16 cellular contexts compared by ENCODE assay signal in the genomic region with DNA sequence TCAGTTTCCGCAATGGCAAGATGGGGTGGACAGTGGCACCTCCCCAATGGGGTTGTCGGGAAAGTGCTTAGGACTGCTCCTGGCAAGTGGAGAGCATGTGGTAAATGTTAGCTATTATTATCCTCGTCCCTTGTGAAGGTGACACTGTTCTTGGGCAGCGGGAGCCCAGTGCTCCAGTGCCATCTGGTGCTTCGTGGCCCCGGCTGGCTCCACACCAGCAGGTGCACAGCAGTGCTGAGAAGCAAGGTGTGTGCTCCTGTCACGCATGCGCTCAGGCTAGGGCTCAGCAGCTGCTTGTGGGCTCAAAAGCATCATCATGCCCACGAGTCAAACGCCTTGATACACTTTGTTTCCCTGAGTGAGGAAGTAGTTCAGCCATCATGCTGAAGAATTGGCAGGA. TPM values are rescaled to one million over a fixed set of nuclear protein-coding genes. Genes with fewer than 3 reads are reported as not detected.
DNase-seq lines count a peak whose midpoint lies in the region; ATAC-seq, FAIRE-seq and TF ChIP-seq lines count a peak whose summit lies in the region.
"Had no signal": no experiment of that assay in that cellular context is flagged by ENCODE, and none has a peak within 500 bp of the region (broad histone marks: within the 10 kb centered on the region; RNA-seq: fewer than 3 reads in every experiment).

No MANE protein-coding gene starts in this region.

- H3K9me3 ChIP-seq in K562 (replicated peaks; ENCODE audit: control insufficient read depth, insufficient read depth, low read depth, low read length) = no peaks in the 10 kb centered on the region
- H3K9me3 ChIP-seq: psoas muscle had no signal

- H3K4me1 ChIP-seq in K562 (replicated peaks in 1 of 2; ENCODE audit: control insufficient read depth in 2 of 2, insufficient read depth in 2 of 2, low read length in 2 of 2) = no peaks in the 10 kb centered on the region

- H3K9me1 ChIP-seq in K562 (ENCODE audit: control insufficient read depth, insufficient read depth, low read length) = no peaks in the 10 kb centered on the region

- FAIRE-seq in K562 (lab: Jason Lieb, UNC) = no peak
- FAIRE-seq: colon, frontal cortex had no signal

- no peaks in the 10 kb centered on the region for H3K79me2 ChIP-seq in K562 (ENCODE audit: control insufficient read depth, insufficient read depth, low read length)

- H3K4me1 Mint-ChIP-seq in T-cell = no peaks in the 10 kb centered on the region
- H3K4me1 Mint-ChIP-seq: natural killer cell had no signal

- no peak overlapping the region for H2AFZ ChIP-seq in K562 (ENCODE audit: low read depth, low read length)

- no peak overlapping the region for H3K4me2 ChIP-seq in K562 (ENCODE audit: insufficient read depth, low read length)

- no peak overlapping the region for H3K4me3 Mint-ChIP-seq in T-cell
- H3K4me3 Mint-ChIP-seq: HFFc6, natural killer cell had no signal

- DNase-seq in Right ventricle myocardium superior (peak; percentile 61), cardiac septum (ENCODE audit: low spot score) (no peak), NCI-H2196 (lab: John Stamatoyannopoulos, UW; ENCODE audit: unreplicated experiment) (peak; percentile 72), K562 (ENCODE audit: extremely low read depth in 1 of 4, low spot score in 3 of 4) (no peak), T-cell (no peak)
- DNase-seq: activated CD8-positive, alpha-beta memory T cell treated with anti-CD3 and anti-CD28 coated beads for 24 hours; HFFc6; natural killer cell had no signal

- CTCF ChIA-PET in K562 (lab: Yijun Ruan, JAX; ENCODE audit: low intra/inter-chr PET ratio) = no interaction called here
- CTCF ChIA-PET in T-cell (lab: Charles Lee) = interaction anchor here in 1 of 2 donors (0.5 kb wide), 1 partner anchor 1598 kb away, joined by 10 read pairs; no protein-coding TSS in a partner anchor

- H4K20me1 ChIP-seq in K562 (replicated peaks; ENCODE audit: control insufficient read depth, insufficient read depth, low read length) = peaks cover 5% of the 10 kb centered on the region; the same call in 1 of the 2 replicates

- H3K36me3 Mint-ChIP-seq in T-cell = no peaks in the 10 kb centered on the region
- H3K36me3 Mint-ChIP-seq: natural killer cell had no signal

- no peak overlapping the region for H3K27ac Mint-ChIP-seq in T-cell
- H3K27ac Mint-ChIP-seq: activated T-helper 2 cell treated with anti-CD3 and anti-CD28 coated beads, Interferon-gamma antibody, Interleukin-2, Interleukin-4, amounts not matched to agents 10 μg/mL and 5 μg/mL and 100 μg/mL, durations not matched to agents 14 hours and 24 hours and 36 hours; HFFc6; natural killer cell had no signal

- POLR2A ChIA-PET in K562 (lab: Yijun Ruan, JAX) = interaction anchor here (0.9 to 1.3 kb wide), 2 partner anchors 9 to 275 kb away, joined by 4 to 5 read pairs; no protein-coding TSS in a partner anchor
- POLR2A ChIA-PET in T-cell (lab: Charles Lee) = no interaction called here

- peaks cover 47 to 76% of the 10 kb centered on the region in 2 experiments for H3K27me3 ChIP-seq in K562 (ENCODE audit: control insufficient read depth in 2 of 2, insufficient read depth in 2 of 2, low read length in 2 of 2)

- WGBS in K562 (ENCODE audit: insufficient coverage, low coverage, missing lambda C conversion rate) = 0% methylated on average over 10 of the region's 10 CpGs

- no peak overlapping the region for H3K9ac ChIP-seq in K562 (ENCODE audit: insufficient read depth in 1 of 2, low read depth in 2 of 2, low read length in 2 of 2)

- no peak for TF ChIP-seq EP300 in K562 (IDR thresholded peaks at IDR 0.05; ENCODE audit: low read length)

- H3K9me3 Mint-ChIP-seq in T-cell = no peaks in the 10 kb centered on the region
- H3K9me3 Mint-ChIP-seq: activated T-helper 2 cell treated with anti-CD3 and anti-CD28 coated beads, Interferon-gamma antibody, Interleukin-2, Interleukin-4, amounts not matched to agents 10 μg/mL and 5 μg/mL and 100 μg/mL, durations not matched to agents 14 hours and 24 hours and 36 hours; HFFc6; natural killer cell had no signal

- TF ChIP-seq CTCF in K562 (IDR thresholded peaks at IDR 0.05 in 2 of 3, conservative IDR thresholded peaks at IDR 0.05 in 1 of 3; ENCODE audit: insufficient read depth in 2 of 3, low read depth in 1 of 3, low read length in 3 of 3) = no peak

- TF ChIP-seq POLR2A in K562 (conservative IDR thresholded peaks at IDR 0.05) = no peak

- in situ Hi-C loops in K562 (cut with MboI) = no loop called here

- BruUV-seq in K562 (replicated peaks; lab: Mats Ljungman, UMichigan) = no TSS peak

- H3K4me3 ChIP-seq in K562 = no peak overlapping the region
- H3K4me3 ChIP-seq: psoas muscle had no signal

- no peak for TF ChIP-seq RAD21 in K562 (CRISPR knock-in tag; conservative IDR thresholded peaks at IDR 0.05 in 1 of 2, IDR thresholded peaks at IDR 0.05 in 1 of 2)

- H3K27me3 Mint-ChIP-seq in T-cell = peaks cover 4 to 11% of the 10 kb centered on the region in 2 donors

- H3K36me3 ChIP-seq in K562 (ENCODE audit: control insufficient read depth, insufficient read depth, low read length) = no peaks in the 10 kb centered on the region

- H3K27ac ChIP-seq in K562 (ENCODE audit: extremely low read depth, low read depth, low read length) (no peak overlapping the region), temporal lobe (ENCODE audit: low read depth, low read length) (peak overlapping the region; percentile 54)
- H3K27ac ChIP-seq: psoas muscle, VCaP had no signal

- intact Hi-C loops in Right ventricle myocardium superior (cut with DNase I) (no loop called here), cardiac septum (cut with DNase I) (loop anchor here (5.0 kb wide), 1 partner anchor 133 kb away; no protein-coding TSS in a partner anchor), K562 (cut with micrococcal nuclease) (no loop called here)

- peak; percentile 73 for ATAC-seq in Right ventricle myocardium superior (ENCODE audit: poor library complexity)
- no peak for ATAC-seq in K562
- no peak for ATAC-seq in T-cell (replicated peaks in 1 of 4)
- ATAC-seq in GM19035 (IDR thresholded peaks at IDR 0.05; ENCODE audit: unreplicated experiment) = no peak
- ATAC-seq in GM18858 (IDR thresholded peaks at IDR 0.05; ENCODE audit: unreplicated experiment) = no peak
- ATAC-seq: natural killer cell had no signal

RNA-seq across cellular contexts. Expression of gene KCNC4, which starts 24.9 kb away (rescaled TPM):
- total RNA-seq in Right ventricle myocardium superior (4.2 TPM), cardiac septum (16.6 TPM), K562 (2014; rRNA removed) (0.73 and 2.3 TPM in 2 replicates), K562 (2014; rRNA removed; fragmentation: Illumina TruSeq; extraction: Trizol) (0.13 and 0.33 TPM in 2 replicates), K562 (2015; rRNA removed; fragmentation: Illumina TruSeq; extraction: Trizol) (0.53 and 0.62 TPM in 2 replicates), K562 (2021) (1.8 and 2.0 TPM in 2 replicates), temporal lobe (4.2 TPM), T-cell (10 to 100 TPM; 11.0 to 19.4 (median 15.0) TPM)
- 3.3 and 7.6 TPM in 2 replicates for total RNA-seq in K562 (2011; cell fraction: chromatin; rRNA removed; ENCODE audit: low replicate concordance)
- 3.0 and 4.3 TPM in 2 replicates for total RNA-seq in K562 (2011; cell fraction: nucleolus; rRNA removed)
- total RNA-seq in K562 (2011; cell fraction: nucleoplasm; rRNA removed) = 3.4 and 4.9 TPM in 2 replicates
- polyA plus RNA-seq in K562 (2011; rRNA removed) (0.81 and 1.2 TPM in 2 replicates), K562 (2014; fragmentation: Illumina TruSeq; extraction: Trizol) (0.64 and 0.79 TPM in 2 replicates), K562 (2014; fragmentation: Nextera tagmentation; extraction: Ambion mirVana) (under 1 TPM; 0.07 to 0.13 TPM), K562 (2014; rRNA removed) (0.90 and 1.2 TPM in 2 replicates)
- 1.1 and 1.6 TPM in 2 replicates for polyA plus RNA-seq in K562 (2011; cell fraction: cytosol; rRNA removed)
- 3.5 and 6.6 TPM in 2 replicates for polyA plus RNA-seq in K562 (2011; cell fraction: nucleus; rRNA removed)
- polyA plus RNA-seq in K562 (2012) = 1.5 and 1.7 TPM in 2 replicates
- 0.81 and 1.1 TPM in 2 replicates for polyA minus RNA-seq in K562 (2011; rRNA and poly(A)+ RNA removed)
- 0.95 and 1.6 TPM in 2 replicates for polyA minus RNA-seq in K562 (2011; cell fraction: cytosol; rRNA and poly(A)+ RNA removed)
- polyA minus RNA-seq in K562 (2011; cell fraction: nucleus; rRNA and poly(A)+ RNA removed) = 2.4 and 2.6 TPM in 2 replicates

RNA-seq across cellular contexts. Expression of gene SLC6A17, which starts 34.9 kb away (rescaled TPM):
- not detected for total RNA-seq in Right ventricle myocardium superior
- total RNA-seq in cardiac septum = 0.40 TPM
- total RNA-seq in K562 (2011; cell fraction: chromatin; rRNA removed; ENCODE audit: low replicate concordance) = not detected in 2 replicates
- not detected in 2 replicates for total RNA-seq in K562 (2011; cell fraction: nucleolus; rRNA removed)
- total RNA-seq in K562 (2011; cell fraction: nucleoplasm; rRNA removed) = not detected in 2 replicates
- not detected in 2 replicates for total RNA-seq in K562 (2014; rRNA removed)
- not detected in 2 replicates for total RNA-seq in K562 (2014; rRNA removed; fragmentation: Illumina TruSeq; extraction: Trizol)
- not detected in 2 replicates for total RNA-seq in K562 (2015; rRNA removed; fragmentation: Illumina TruSeq; extraction: Trizol)
- total RNA-seq in K562 (2021) = not detected in 2 replicates
- not detected in 2 replicates for polyA plus RNA-seq in K562 (2011; rRNA removed)
- polyA plus RNA-seq in K562 (2011; cell fraction: cytosol; rRNA removed) = not detected in 2 replicates
- polyA plus RNA-seq in K562 (2011; cell fraction: nucleus; rRNA removed) = not detected in 2 replicates
- not detected in 2 replicates for polyA plus RNA-seq in K562 (2012)
- not detected in 2 replicates for polyA plus RNA-seq in K562 (2014; fragmentation: Illumina TruSeq; extraction: Trizol)
- polyA plus RNA-seq in K562 (2014; fragmentation: Nextera tagmentation; extraction: Ambion mirVana) = not detected
- not detected in 2 replicates for polyA plus RNA-seq in K562 (2014; rRNA removed)
- polyA minus RNA-seq in K562 (2011; rRNA and poly(A)+ RNA removed) = not detected in 2 replicates
- polyA minus RNA-seq in K562 (2011; cell fraction: cytosol; rRNA and poly(A)+ RNA removed) = not detected in 2 replicates
- polyA minus RNA-seq in K562 (2011; cell fraction: nucleus; rRNA and poly(A)+ RNA removed) = not detected in 2 replicates
- 13.5 TPM for total RNA-seq in temporal lobe
- total RNA-seq in T-cell = not detected
- total RNA-seq: natural killer cell had no signal

Comparison
In these comparisons a context has a peak if more than half of its experiments do, and no peak if none do; other contexts are left out.
1. DNase-seq: peak in Right ventricle myocardium superior (single experiment) and NCI-H2196 (single experiment); none in cardiac septum (single experiment), K562 (0 of 4) and T-cell (0 of 34).
2. RNA of gene SLC6A17, which starts 34.9 kb away (total RNA-seq): 13.5 TPM in temporal lobe (single experiment); 0.40 TPM in cardiac septum (single experiment), not detected in Right ventricle myocardium superior (single experiment), not detected in K562 and not detected in T-cell; every median in the first group is over 10 times any median in the second.